In the genomic region with DNA sequence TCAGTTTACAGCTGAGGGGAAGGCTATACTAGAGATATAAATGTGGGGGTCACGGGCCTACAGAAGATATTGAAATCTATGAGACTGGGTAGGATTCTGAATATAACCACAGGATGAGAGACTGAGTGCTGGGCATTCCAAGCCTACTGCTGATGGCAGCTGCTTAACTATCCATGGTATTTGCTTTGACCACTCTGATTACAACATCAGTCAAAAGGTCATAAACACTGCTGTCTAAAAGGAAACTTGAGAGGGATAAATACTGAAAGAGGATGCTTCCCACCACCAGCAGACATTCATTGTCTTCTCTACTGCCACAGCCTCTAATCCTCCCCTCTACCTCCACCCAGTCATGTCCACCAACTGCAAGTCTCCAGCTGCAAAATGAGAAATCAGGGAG, we compare ENCODE assay signal across 12 cellular contexts. TPM values are rescaled to one million over a fixed set of nuclear protein-coding genes. Genes with fewer than 3 reads are reported as not detected.
A peak's percentile ranks its signal among the peaks of the same experiment; 100 is the strongest.
DNase-seq lines count a peak whose midpoint lies in the region; ATAC-seq and TF ChIP-seq lines count a peak whose summit lies in the region.
"Had no signal": no experiment of that assay in that cellular context is flagged by ENCODE, and none has a peak within 500 bp of the region (broad histone marks: within the 10 kb centered on the region; RNA-seq: fewer than 3 reads in every experiment).

No MANE protein-coding gene starts in this region.

- TF ChIP-seq POLR2A in esophagus muscularis mucosa (IDR thresholded peaks at IDR 0.05; ENCODE audit: low read depth): no peak

- CTCF ChIA-PET in activated CD8-positive, alpha-beta T cell treated with anti-CD3 and anti-CD28 coated beads, Interleukin-2, amount 10 ng/mL, durations not matched to agents 7 days and 5 days (lab: Charles Lee): no interaction called here

- peak; percentile 96 for DNase-seq in EL
- no peak for DNase-seq in activated CD8-positive, alpha-beta T cell treated with anti-CD3 and anti-CD28 coated beads, Interleukin-2, amount 10 ng/mL, durations not matched to agents 7 days and 5 days
- DNase-seq in hepatocyte (ENCODE audit: low spot score): no peak
- DNase-seq in GM10266 (ENCODE audit: extremely low spot score): no peak
- DNase-seq in NCI-H510A (lab: John Stamatoyannopoulos, UW): no peak
- no peak for DNase-seq in esophagus muscularis mucosa (ENCODE audit: extremely low spot score)
- no peak for DNase-seq in GOT3 (lab: John Stamatoyannopoulos, UW)
- DNase-seq: activated B cell treated with CpG ODN at 0.5 μM for 24 hours, DMS153, KBM-7 had no signal

- H3K27me3 ChIP-seq in ACC112 (ENCODE audit: insufficient read depth, low read length) (no peaks in the 10 kb centered on the region), hepatocyte (no peaks in the 10 kb centered on the region), esophagus muscularis mucosa (no peaks in the 10 kb centered on the region)
- H3K27me3 ChIP-seq: cardiac muscle cell had no signal

- no peak for TF ChIP-seq CTCF in hepatocyte (IDR thresholded peaks at IDR 0.05; ENCODE audit: poor library complexity)
- TF ChIP-seq CTCF in GM10266 (IDR thresholded peaks at IDR 0.05; ENCODE audit: control insufficient read depth, insufficient read depth, low read depth, missing control alignments): no peak
- TF ChIP-seq CTCF in esophagus muscularis mucosa (IDR thresholded peaks at IDR 0.05): no peak

- POLR2A ChIA-PET in activated CD8-positive, alpha-beta T cell treated with anti-CD3 and anti-CD28 coated beads, Interleukin-2, amount 10 ng/mL, durations not matched to agents 7 days and 5 days (lab: Charles Lee): no interaction called here

- H4K20me1 ChIP-seq in hepatocyte (ENCODE audit: insufficient read depth, poor library complexity, severe bottlenecking): peaks cover 31% of the 10 kb centered on the region

- peaks cover 70% of the 10 kb centered on the region for H3K36me3 Mint-ChIP-seq in activated CD8-positive, alpha-beta T cell treated with anti-CD3 and anti-CD28 coated beads, Interleukin-2, amount 10 ng/mL, durations not matched to agents 7 days and 5 days (ENCODE audit: low read depth)

- peak overlapping the region; percentile 29 for H3K27ac Mint-ChIP-seq in activated CD8-positive, alpha-beta T cell treated with anti-CD3 and anti-CD28 coated beads, Interleukin-2, amount 10 ng/mL, durations not matched to agents 7 days and 5 days
- H3K27ac Mint-ChIP-seq: activated B cell treated with CpG ODN at 0.5 μM for 24 hours had no signal

- H3K9me2 ChIP-seq in hepatocyte (replicated peaks; ENCODE audit: insufficient read depth): no peaks in the 10 kb centered on the region

- intact Hi-C loops in esophagus muscularis mucosa (cut with DNase I): no loop called here

- H3K4me2 ChIP-seq in hepatocyte: peak overlapping the region; percentile 28

- H3K9me3 Mint-ChIP-seq in activated CD8-positive, alpha-beta T cell treated with anti-CD3 and anti-CD28 coated beads, Interleukin-2, amount 10 ng/mL, durations not matched to agents 7 days and 5 days (ENCODE audit: insufficient read depth): no peaks in the 10 kb centered on the region
- H3K9me3 Mint-ChIP-seq: activated B cell treated with CpG ODN at 0.5 μM for 24 hours had no signal

- H3K9me3 ChIP-seq in hepatocyte (ENCODE audit: low read depth) (no peaks in the 10 kb centered on the region), esophagus muscularis mucosa (no peaks in the 10 kb centered on the region)

- H2AFZ ChIP-seq in ACC112 (ENCODE audit: low read length, unreplicated experiment) (no peak overlapping the region), hepatocyte (no peak overlapping the region)

- WGBS in hepatocyte (ENCODE audit: low lambda C conversion rate, missing lambda C conversion rate): 80% methylated on average over 1 of the region's 1 CpG
- 71% methylated on average over 1 of the region's 1 CpG for WGBS in esophagus muscularis mucosa

- no peak for ATAC-seq in activated CD8-positive, alpha-beta T cell treated with anti-CD3 and anti-CD28 coated beads, Interleukin-2, amount 10 ng/mL, durations not matched to agents 7 days and 5 days

- H3K4me3 ChIP-seq in ACC112 (ENCODE audit: low read depth, low read length): 0 out of 2 replicates have a peak overlapping the region, but pooled peaks have one; percentile 27
- no peak overlapping the region for H3K4me3 ChIP-seq in hepatocyte
- H3K4me3 ChIP-seq in esophagus muscularis mucosa: no peak overlapping the region
- H3K4me3 ChIP-seq: cardiac muscle cell had no signal

- H3K27me3 Mint-ChIP-seq in activated CD8-positive, alpha-beta T cell treated with anti-CD3 and anti-CD28 coated beads, Interleukin-2, amount 10 ng/mL, durations not matched to agents 7 days and 5 days (ENCODE audit: low read depth): no peaks in the 10 kb centered on the region
- H3K27me3 Mint-ChIP-seq: activated B cell treated with CpG ODN at 0.5 μM for 24 hours had no signal

- H3K4me1 ChIP-seq in ACC112 (ENCODE audit: control insufficient read depth, insufficient read depth, low read length, unreplicated experiment) (peaks cover 74% of the 10 kb centered on the region), hepatocyte (ENCODE audit: insufficient read depth) (peaks cover 17% of the 10 kb centered on the region), esophagus muscularis mucosa (peaks cover 53 to 74% (median 58%) of the 10 kb centered on the region in 4 donors)

- H3K79me2 ChIP-seq in ACC112 (ENCODE audit: control insufficient read depth, insufficient read depth, low read length, unreplicated experiment) (peaks cover 80% of the 10 kb centered on the region), hepatocyte (peaks cover 71% of the 10 kb centered on the region)

- H3K4me3 Mint-ChIP-seq in activated CD8-positive, alpha-beta T cell treated with anti-CD3 and anti-CD28 coated beads, Interleukin-2, amount 10 ng/mL, durations not matched to agents 7 days and 5 days: no peak overlapping the region
- H3K4me3 Mint-ChIP-seq: activated B cell treated with CpG ODN at 0.5 μM for 24 hours had no signal

- TF ChIP-seq EP300 in esophagus muscularis mucosa (IDR thresholded peaks at IDR 0.05): no peak

- H3K27ac ChIP-seq in ACC112 (ENCODE audit: low read depth, low read length): peak overlapping the region; percentile 40
- H3K27ac ChIP-seq in hepatocyte: no peak overlapping the region
- no peak overlapping the region for H3K27ac ChIP-seq in esophagus muscularis mucosa (replicated peaks in 1 of 4)
- H3K27ac ChIP-seq: cardiac muscle cell had no signal

- H3K4me1 Mint-ChIP-seq in activated CD8-positive, alpha-beta T cell treated with anti-CD3 and anti-CD28 coated beads, Interleukin-2, amount 10 ng/mL, durations not matched to agents 7 days and 5 days (ENCODE audit: low read depth): peaks cover 72% of the 10 kb centered on the region

- peaks cover 30% of the 10 kb centered on the region for H3K36me3 ChIP-seq in ACC112 (ENCODE audit: insufficient read depth, low read length)
- no peaks in the 10 kb centered on the region for H3K36me3 ChIP-seq in hepatocyte (replicated peaks; ENCODE audit: insufficient read depth, low read depth)
- H3K36me3 ChIP-seq in esophagus muscularis mucosa: peaks cover 23 to 66% (median 50%) of the 10 kb centered on the region in 4 donors

RNA-seq across cellular contexts. Expression of gene ZNF622, which starts 3.8 kb away (rescaled TPM):
- 10 to 100 TPM; 28.6 to 29.2 TPM for total RNA-seq in activated CD8-positive, alpha-beta T cell treated with anti-CD3 and anti-CD28 coated beads, Interleukin-2, amount 10 ng/mL, durations not matched to agents 7 days and 5 days
- total RNA-seq in hepatocyte (38.4 and 44.6 TPM in 2 replicates), esophagus muscularis mucosa (10 to 100 TPM; 25.3 to 31.7 (median 28.4) TPM)
- polyA plus RNA-seq in hepatocyte: 49.5 and 56.6 TPM in 2 replicates
